ENCODE assay signal across 35 cellular contexts in the genomic region with DNA sequence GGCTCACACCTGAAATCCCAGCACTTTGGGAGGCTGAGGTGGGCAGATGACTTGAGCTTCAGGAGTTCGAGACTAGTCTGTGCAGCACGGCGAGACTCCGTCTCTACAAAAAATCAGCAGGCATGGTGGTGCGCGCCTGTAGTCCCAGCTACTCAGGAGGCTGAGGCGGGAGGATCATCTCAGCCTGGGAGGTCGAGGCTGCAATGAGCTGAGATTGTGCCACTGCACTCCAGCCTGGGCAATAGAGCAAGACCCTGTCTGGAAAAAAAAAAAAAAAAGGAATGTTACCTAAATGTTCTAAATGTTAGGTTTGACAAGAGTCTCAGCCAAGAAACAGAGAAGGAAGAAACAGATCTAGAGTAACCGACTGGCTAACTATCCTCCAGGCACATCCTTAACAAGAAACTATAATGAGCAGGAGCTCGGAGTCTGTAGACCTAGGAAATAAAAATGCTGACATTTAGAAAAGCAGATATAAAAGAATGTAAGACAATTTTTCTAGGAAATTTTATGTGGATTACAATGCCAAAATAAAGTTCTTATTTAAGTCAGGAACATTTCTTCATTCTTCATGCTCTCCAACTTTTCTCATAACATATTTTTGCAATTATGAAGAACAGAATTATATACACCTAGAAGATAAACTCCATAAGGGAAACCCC.
"Had no signal": no experiment of that assay in that cellular context is flagged by ENCODE, and none has a peak within 500 bp of the region (broad histone marks: within the 10 kb centered on the region; RNA-seq: fewer than 3 reads in every experiment).

No MANE protein-coding gene starts in this region.

- H3K27me3 ChIP-seq: body of pancreas had no signal

- H3K36me3 ChIP-seq: adrenal gland, colonic mucosa, esophagus squamous epithelium, gastroesophageal sphincter, heart right ventricle, WERI-Rb-1 had no signal

- FAIRE-seq: endometrium, endothelial cell of umbilical vein had no signal

- H3K4me3 Mint-ChIP-seq: activated CD4-positive, alpha-beta memory T cell treated with anti-CD3 and anti-CD28 coated beads, Interleukin-2, amount 10 ng/mL, durations not matched to agents 7 days and 5 days; activated CD4-positive, alpha-beta T cell treated with anti-CD3 and anti-CD28 coated beads for 36 hours; activated CD4-positive, alpha-beta T cell treated with anti-CD3 and anti-CD28 coated beads, Interleukin-2, amount 10 ng/mL, durations not matched to agents 7 days and 5 days; activated naive CD8-positive, alpha-beta T cell treated with anti-CD3 and anti-CD28 coated beads for 36 hours; activated naive CD8-positive, alpha-beta T cell treated with anti-CD3 and anti-CD28 coated beads, Interleukin-2, amount 50 U/mL, for 24 hours; activated T-cell treated with anti-CD3 and anti-CD28 coated beads, Interleukin-2, amount 50 U/mL, for 24 hours; activated T-cell treated with anti-CD3 and anti-CD28 coated beads, Interleukin-2, amount 50 U/mL, for 72 hours; T-cell; T-helper 1 cell treated with Interleukin-12 subunit alpha and Interleukin-12 subunit beta and Interleukin-4 antibody, amounts not matched to agents 30 μg/mL and 1 μg/mL, for 36 hours; T-helper 2 cell treated with Interferon-gamma antibody and Interleukin-4, amounts not matched to agents 5 μg/mL and 100 μg/mL, for 36 hours had no signal

- H3K27ac ChIP-seq: adrenal gland, body of pancreas, colonic mucosa, epithelial cell of prostate, esophagus squamous epithelium, gastroesophageal sphincter, heart right ventricle, WERI-Rb-1 had no signal

- H3K9me3 ChIP-seq: adrenal gland, body of pancreas, colonic mucosa, esophagus squamous epithelium had no signal

- ATAC-seq: activated CD4-positive, alpha-beta T cell treated with anti-CD3 and anti-CD28 coated beads for 36 hours; activated naive CD8-positive, alpha-beta T cell treated with anti-CD3 and anti-CD28 coated beads, Interleukin-2, amount 50 U/mL, for 24 hours; activated T-cell treated with anti-CD3 and anti-CD28 coated beads, Interleukin-2, amount 50 U/mL, for 72 hours; body of pancreas; gastroesophageal sphincter; heart right ventricle; T-cell had no signal

- H3K36me3 Mint-ChIP-seq: activated naive CD8-positive, alpha-beta T cell treated with anti-CD3 and anti-CD28 coated beads for 36 hours; T-cell had no signal

- H3K4me1 ChIP-seq: adrenal gland, body of pancreas, colonic mucosa, esophagus squamous epithelium, gastroesophageal sphincter, heart right ventricle had no signal

- DNase-seq: activated CD4-positive, alpha-beta memory T cell treated with anti-CD3 and anti-CD28 coated beads, Interleukin-2, amount 10 ng/mL, durations not matched to agents 7 days and 5 days; activated CD4-positive, alpha-beta T cell treated with anti-CD3 and anti-CD28 coated beads for 36 hours; activated CD4-positive, alpha-beta T cell treated with anti-CD3 and anti-CD28 coated beads, Interleukin-2, amount 10 ng/mL, durations not matched to agents 7 days and 5 days; activated CD4-positive, alpha-beta T cell treated with anti-CD3 and anti-CD28 coated beads, Interleukin-2, amount 50 U/mL, for 4 hours; activated CD4-positive, CD25-positive, alpha-beta regulatory T cell; activated CD4-positive, CD25-positive, alpha-beta regulatory T cell treated with anti-CD3 and anti-CD28 coated beads, Interleukin-2, amount 50 U/mL, for 72 hours; activated CD8-positive, alpha-beta memory T cell treated with anti-CD3 and anti-CD28 coated beads, Interleukin-2, amount 50 U/mL, for 48 hours; activated gamma-delta T cell; activated naive CD4-positive, alpha-beta T cell; activated naive CD4-positive, alpha-beta T cell treated with anti-CD3 and anti-CD28 coated beads, Interleukin-2, amount 50 U/mL, for 16 hours; activated naive CD8-positive, alpha-beta T cell treated with anti-CD3 and anti-CD28 coated beads for 36 hours; activated naive CD8-positive, alpha-beta T cell treated with anti-CD3 and anti-CD28 coated beads, Interleukin-2, amount 50 U/mL, for 24 hours; activated T-cell treated with anti-CD3 and anti-CD28 coated beads for 4 hours; activated T-cell treated with anti-CD3 and anti-CD28 coated beads, Interleukin-2, amount 50 U/mL, for 24 hours; activated T-cell treated with anti-CD3 and anti-CD28 coated beads, Interleukin-2, amount 50 U/mL, for 72 hours; adrenal gland; amygdala; aorta; body of pancreas; caudate nucleus; cerebellar nuclear complex; colonic mucosa; effector CD8-positive, alpha-beta T cell; esophagus squamous epithelium; foreskin melanocyte; heart right ventricle; T-cell; T1000; WERI-Rb-1 had no signal

- H3K4me3 ChIP-seq: adrenal gland, body of pancreas, colonic mucosa, esophagus squamous epithelium, gastroesophageal sphincter, heart right ventricle had no signal

- H3K27ac Mint-ChIP-seq: activated CD4-positive, alpha-beta memory T cell treated with anti-CD3 and anti-CD28 coated beads, Interleukin-2, amount 10 ng/mL, durations not matched to agents 7 days and 5 days; activated CD4-positive, alpha-beta T cell treated with anti-CD3 and anti-CD28 coated beads for 36 hours; activated CD4-positive, alpha-beta T cell treated with anti-CD3 and anti-CD28 coated beads, Interleukin-2, amount 10 ng/mL, durations not matched to agents 7 days and 5 days; activated naive CD8-positive, alpha-beta T cell treated with anti-CD3 and anti-CD28 coated beads for 36 hours; activated naive CD8-positive, alpha-beta T cell treated with anti-CD3 and anti-CD28 coated beads, Interleukin-2, amount 50 U/mL, for 24 hours; activated T-cell treated with anti-CD3 and anti-CD28 coated beads, Interleukin-2, amount 50 U/mL, for 24 hours; activated T-cell treated with anti-CD3 and anti-CD28 coated beads, Interleukin-2, amount 50 U/mL, for 72 hours; T-cell; T-helper 1 cell treated with Interleukin-12 subunit alpha and Interleukin-12 subunit beta and Interleukin-4 antibody, amounts not matched to agents 30 μg/mL and 1 μg/mL, for 36 hours; T-helper 2 cell treated with Interferon-gamma antibody and Interleukin-4, amounts not matched to agents 5 μg/mL and 100 μg/mL, for 36 hours had no signal
